ENCODE assay signal across 8 cellular contexts in the genomic region with DNA sequence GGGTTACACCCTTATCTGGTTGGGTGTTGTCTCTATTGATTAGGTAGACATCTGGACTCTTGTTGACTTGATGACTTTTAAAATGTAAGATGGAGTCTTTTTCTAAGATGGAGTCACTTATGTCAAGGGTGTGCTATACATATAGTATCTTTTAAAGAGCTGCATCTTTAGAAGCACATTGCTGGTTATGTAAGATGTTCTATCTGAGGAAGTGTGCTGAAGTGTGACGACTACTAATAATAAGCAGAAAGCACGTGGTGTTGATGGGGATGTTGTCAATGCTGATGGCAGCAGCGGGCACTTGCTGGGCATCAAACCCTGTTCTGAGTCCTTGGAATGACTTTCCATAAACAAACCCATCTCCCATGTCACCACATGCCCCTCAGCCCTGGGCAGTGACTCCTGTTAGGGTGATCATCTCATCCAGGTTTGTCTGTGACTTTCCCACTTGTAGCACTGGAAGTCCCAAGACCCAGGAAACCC.
A peak's percentile ranks its signal among the peaks of the same experiment; 100 is the strongest.
DNase-seq lines count a peak whose midpoint lies in the region; ATAC-seq and TF ChIP-seq lines count a peak whose summit lies in the region.

No MANE protein-coding gene starts in this region.

- peaks cover 5 to 72% (median 29%) of the 10 kb centered on the region in 10 experiments; a peak in 18 of 20 replicates for H3K4me1 ChIP-seq in BLaER1 treated with 17β-estradiol and CSF1 and Interleukin-3, amounts not matched to agents 10 nM and 100 nM
- no peaks in the 10 kb centered on the region for H3K4me1 ChIP-seq in mucosa of descending colon (ENCODE audit: low read depth)

- H3K9me3 ChIP-seq in BLaER1 treated with 17β-estradiol and CSF1 and Interleukin-3, amounts not matched to agents 10 nM and 100 nM (replicated peaks in 1 of 11) = no peaks in the 10 kb centered on the region
- no peaks in the 10 kb centered on the region for H3K9me3 ChIP-seq in mucosa of descending colon

- TF ChIP-seq CTCF in mucosa of descending colon (IDR thresholded peaks at IDR 0.05) = no peak

- intact Hi-C loops in mucosa of descending colon (cut with DNase I, micrococcal nuclease) = no loop called here

- H4K20me1 ChIP-seq in BLaER1 treated with 17β-estradiol and CSF1 and Interleukin-3, amounts not matched to agents 10 nM and 100 nM = no peaks in the 10 kb centered on the region

- DNase-seq in SKM-1 treated with dmso at 0.1 percent for 144 hours (lab: John Stamatoyannopoulos, UW; ENCODE audit: unreplicated experiment) = peak; percentile 41
- DNase-seq in globus pallidus (ENCODE audit: low spot score) = peak; percentile 2
- peak; percentile 37 for DNase-seq in pons (ENCODE audit: low spot score)
- DNase-seq in mucosa of descending colon = no peak
- no peak for DNase-seq in NCI-H510A treated with DMSO at 0.1 percent for 48 hours (lab: John Stamatoyannopoulos, UW)

- H3K27ac ChIP-seq in BLaER1 treated with 17β-estradiol and CSF1 and Interleukin-3, amounts not matched to agents 10 nM and 100 nM = peak overlapping the region; percentile 68 to 100 (median 89)

- H3K27me3 ChIP-seq in BLaER1 treated with 17β-estradiol and CSF1 and Interleukin-3, amounts not matched to agents 10 nM and 100 nM = no peaks in the 10 kb centered on the region

- H3K4me2 ChIP-seq in BLaER1 treated with 17β-estradiol and CSF1 and Interleukin-3, amounts not matched to agents 10 nM and 100 nM = peak overlapping the region; percentile 27 to 82 (median 66); a peak in 19 of 22 replicates

- ATAC-seq in mucosa of descending colon = no peak
- no peak for ATAC-seq in HG02885 (IDR thresholded peaks at IDR 0.05; ENCODE audit: poor library complexity, unreplicated experiment)
- no peak for ATAC-seq in GM18858 (IDR thresholded peaks at IDR 0.05; ENCODE audit: unreplicated experiment)

- H3K36me3 ChIP-seq in BLaER1 treated with 17β-estradiol and CSF1 and Interleukin-3, amounts not matched to agents 10 nM and 100 nM = no peaks in the 10 kb centered on the region
- H3K36me3 ChIP-seq in mucosa of descending colon (ENCODE audit: low read depth) = no peaks in the 10 kb centered on the region

- H3K4me3 ChIP-seq in BLaER1 treated with 17β-estradiol and CSF1 and Interleukin-3, amounts not matched to agents 10 nM and 100 nM = no peak overlapping the region
- H3K4me3 ChIP-seq in mucosa of descending colon = no peak overlapping the region

- peak overlapping the region in 10 of 11 experiments; percentile 44 to 95 (median 74); a peak in 20 of 22 replicates for H3K9ac ChIP-seq in BLaER1 treated with 17β-estradiol and CSF1 and Interleukin-3, amounts not matched to agents 10 nM and 100 nM

Comparison
In these comparisons a context has a peak if more than half of its experiments do, and no peak if none do; other contexts are left out.
1. DNase-seq: peak in SKM-1 treated with dmso at 0.1 percent for 144 hours (single experiment), globus pallidus (single experiment) and pons (single experiment); none in mucosa of descending colon (0 of 3) and NCI-H510A treated with DMSO at 0.1 percent for 48 hours (single experiment).